ENCODE assay signal across 1 cellular context in genomic region chr11:8839306-8839956, GRCh38.
TF ChIP-seq lines count a peak whose summit lies in the region.

No MANE protein-coding gene starts in this region.

TF ChIP-seq in GM12878, 131 proteins besides CTCF, POLR2A, EP300 and RAD21 (continued from another document):
- TF ChIP-seq, protein P1, sequence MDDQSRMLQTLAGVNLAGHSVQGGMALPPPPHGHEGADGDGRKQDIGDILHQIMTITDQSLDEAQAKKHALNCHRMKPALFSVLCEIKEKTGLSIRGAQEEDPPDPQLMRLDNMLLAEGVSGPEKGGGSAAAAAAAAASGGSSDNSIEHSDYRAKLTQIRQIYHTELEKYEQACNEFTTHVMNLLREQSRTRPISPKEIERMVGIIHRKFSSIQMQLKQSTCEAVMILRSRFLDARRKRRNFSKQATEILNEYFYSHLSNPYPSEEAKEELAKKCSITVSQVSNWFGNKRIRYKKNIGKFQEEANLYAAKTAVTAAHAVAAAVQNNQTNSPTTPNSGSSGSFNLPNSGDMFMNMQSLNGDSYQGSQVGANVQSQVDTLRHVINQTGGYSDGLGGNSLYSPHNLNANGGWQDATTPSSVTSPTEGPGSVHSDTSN (IDR thresholded peaks at IDR 0.05; ENCODE audit: insufficient replicate concordance, low read depth, low read length): no peak
- TF ChIP-seq SPI1 (IDR thresholded peaks at IDR 0.05; ENCODE audit: borderline replicate concordance, insufficient read depth, low read depth, low read length) (no peak), ZNF207 (IDR thresholded peaks at IDR 0.05; ENCODE audit: borderline replicate concordance) (no peak), SMAD1 (IDR thresholded peaks at IDR 0.05; ENCODE audit: low read depth, partially characterized antibody) (no peak), SMC3 (IDR thresholded peaks at IDR 0.05; ENCODE audit: borderline replicate concordance, low read length) (no peak), JUNB (IDR thresholded peaks at IDR 0.05) (no peak)
